ENCODE assay signal across 8 cellular contexts in genomic region chr10:101043356-101043707, GRCh38. TPM values are rescaled to one million over a fixed set of nuclear protein-coding genes. Genes with fewer than 3 reads are reported as not detected.
DNase-seq lines count a peak whose midpoint lies in the region; ATAC-seq and TF ChIP-seq lines count a peak whose summit lies in the region.

No MANE protein-coding gene starts in this region.

- TF ChIP-seq CTCF in kidney epithelial cell (IDR thresholded peaks at IDR 0.05; ENCODE audit: insufficient read depth, low read length, poor library complexity, severe bottlenecking) (no peak), transverse colon (IDR thresholded peaks at IDR 0.05) (no peak)

- H3K36me3 Mint-ChIP-seq in activated naive CD4-positive, alpha-beta T cell treated with anti-CD3 and anti-CD28 coated beads, Interleukin-2, amount 50 U/mL, for 24 hours: no peaks in the 10 kb centered on the region
- peaks cover 7% of the 10 kb centered on the region for H3K36me3 Mint-ChIP-seq in activated T-helper 17 cell treated with anti-CD3 and anti-CD28 coated beads, Interleukin-2, amount 50 U/mL, for 72 hours (ENCODE audit: low read depth)

- in situ Hi-C loops in transverse colon (cut with MboI; ENCODE audit: low pct_ligation_motif_present in 1 of 4, low pct_unique_long_range_greater_than_20kb in 1 of 4, low sequenced_read_pairs in 3 of 4): no loop called here

- peaks cover 31% of the 10 kb centered on the region for H3K4me1 Mint-ChIP-seq in activated naive CD4-positive, alpha-beta T cell treated with anti-CD3 and anti-CD28 coated beads, Interleukin-2, amount 50 U/mL, for 24 hours
- peaks cover 21% of the 10 kb centered on the region for H3K4me1 Mint-ChIP-seq in activated T-helper 17 cell treated with anti-CD3 and anti-CD28 coated beads, Interleukin-2, amount 50 U/mL, for 72 hours

- TF ChIP-seq EP300 in transverse colon (IDR thresholded peaks at IDR 0.05; ENCODE audit: low read depth): no peak

- H3K27me3 Mint-ChIP-seq in activated naive CD4-positive, alpha-beta T cell treated with anti-CD3 and anti-CD28 coated beads, Interleukin-2, amount 50 U/mL, for 24 hours: peaks cover 11% of the 10 kb centered on the region
- H3K27me3 Mint-ChIP-seq in activated T-helper 17 cell treated with anti-CD3 and anti-CD28 coated beads, Interleukin-2, amount 50 U/mL, for 72 hours: peaks cover 21% of the 10 kb centered on the region

- H3K9me3 Mint-ChIP-seq in activated naive CD4-positive, alpha-beta T cell treated with anti-CD3 and anti-CD28 coated beads, Interleukin-2, amount 50 U/mL, for 24 hours: no peaks in the 10 kb centered on the region
- H3K9me3 Mint-ChIP-seq in activated T-helper 17 cell treated with anti-CD3 and anti-CD28 coated beads, Interleukin-2, amount 50 U/mL, for 72 hours: no peaks in the 10 kb centered on the region

- peak overlapping the region; percentile 82 for H3K27ac Mint-ChIP-seq in activated naive CD4-positive, alpha-beta T cell treated with anti-CD3 and anti-CD28 coated beads, Interleukin-2, amount 50 U/mL, for 24 hours
- peak overlapping the region; percentile 94 for H3K27ac Mint-ChIP-seq in activated T-helper 17 cell treated with anti-CD3 and anti-CD28 coated beads, Interleukin-2, amount 50 U/mL, for 72 hours

- H3K27me3 ChIP-seq in kidney epithelial cell (ENCODE audit: control insufficient read depth, insufficient read depth, low read length) (peaks cover 18% of the 10 kb centered on the region), transverse colon (peaks cover 17% of the 10 kb centered on the region)

- H3K36me3 ChIP-seq in kidney epithelial cell (ENCODE audit: control insufficient read depth, insufficient read depth, low read length) (no peaks in the 10 kb centered on the region), transverse colon (no peaks in the 10 kb centered on the region)

- peaks cover 6 to 31% (median 21%) of the 10 kb centered on the region in 4 donors for H3K4me1 ChIP-seq in transverse colon

- ATAC-seq in activated T-helper 17 cell treated with anti-CD3 and anti-CD28 coated beads, Interleukin-2, amount 50 U/mL, for 72 hours (replicated peaks): no peak
- ATAC-seq in HG02759 (IDR thresholded peaks at IDR 0.05; ENCODE audit: unreplicated experiment) (no peak), HG03442 (IDR thresholded peaks at IDR 0.05; ENCODE audit: unreplicated experiment) (no peak)

- peak overlapping the region; percentile 96 for H3K4me3 Mint-ChIP-seq in activated naive CD4-positive, alpha-beta T cell treated with anti-CD3 and anti-CD28 coated beads, Interleukin-2, amount 50 U/mL, for 24 hours
- H3K4me3 Mint-ChIP-seq in activated T-helper 17 cell treated with anti-CD3 and anti-CD28 coated beads, Interleukin-2, amount 50 U/mL, for 72 hours: peak overlapping the region; percentile 87

- intact Hi-C loops in transverse colon (cut with DNase I; ENCODE audit: low total_unique reads): no loop called here

- H3K27ac ChIP-seq in transverse colon: peak overlapping the region; percentile 88 to 97 (median 94)

- H3K4me3 ChIP-seq in kidney epithelial cell (ENCODE audit: low read depth, low read length): peak overlapping the region; percentile 49
- H3K4me3 ChIP-seq in transverse colon: peak overlapping the region in 3 of 4 donors; percentile 36 to 58 (median 41)

- no peaks in the 10 kb centered on the region for H3K9me3 ChIP-seq in transverse colon

- DNase-seq in activated naive CD4-positive, alpha-beta T cell (lab: John Stamatoyannopoulos, UW): no peak
- DNase-seq in kidney epithelial cell (ENCODE audit: low read depth) (no peak), transverse colon (no peak)
- no peak for DNase-seq in stimulated activated CD4-positive, alpha-beta T cell treated with anti-CD3 and anti-CD28 coated beads, Interleukin-4, amount 100 ng/mL, for 24 hours

- 24% methylated on average over 3 of the region's 3 CpGs; no CpG with 5 or more reads in 1 of the 2 donors for WGBS in transverse colon (ENCODE audit: low coverage in 1 of 2), 2 donors

- TF ChIP-seq POLR2A in transverse colon (IDR thresholded peaks at IDR 0.05): no peak

RNA-seq across cellular contexts. Expression of gene SFXN3, which starts 12.3 kb away (rescaled TPM):
- total RNA-seq in activated T-helper 17 cell treated with anti-CD3 and anti-CD28 coated beads, Interleukin-2, amount 50 U/mL, for 72 hours: 100 to 1,000 TPM in 1 of 2 donors, 10 to 100 TPM in 1; 45.9 to 150 TPM
- total RNA-seq in kidney epithelial cell: 59.4 and 77.4 TPM in 2 replicates
- 100 to 1,000 TPM in 1 of 4 donors, 10 to 100 TPM in 3; 47.8 to 442 (median 53.1) TPM for total RNA-seq in transverse colon

RNA-seq across cellular contexts. Expression of gene PDZD7, which starts 12.4 kb away (rescaled TPM):
- total RNA-seq in activated T-helper 17 cell treated with anti-CD3 and anti-CD28 coated beads, Interleukin-2, amount 50 U/mL, for 72 hours: 1 to 10 TPM in 1 of 2 donors, under 1 TPM in 1; 0.48 to 2.9 TPM
- total RNA-seq in kidney epithelial cell (1.2 and 3.5 TPM in 2 replicates), transverse colon (1 to 10 TPM in 1 of 4 donors, under 1 TPM in 2, not detected in 1; 0.27 to 2.0 (median 0.64) TPM)

RNA-seq across cellular contexts. Expression of gene KAZALD1, which starts 18.5 kb away (rescaled TPM):
- under 1 TPM; 0.45 to 0.71 TPM for total RNA-seq in activated T-helper 17 cell treated with anti-CD3 and anti-CD28 coated beads, Interleukin-2, amount 50 U/mL, for 72 hours
- total RNA-seq in kidney epithelial cell (2.0 and 4.8 TPM in 2 replicates), transverse colon (10 to 100 TPM in 2 of 4 donors, 1 to 10 TPM in 2; 3.8 to 18.8 (median 10.0) TPM)

RNA-seq across cellular contexts. Expression of gene LZTS2, which starts 43.7 kb away (rescaled TPM):
- 10 to 100 TPM; 15.0 to 24.8 TPM for total RNA-seq in activated T-helper 17 cell treated with anti-CD3 and anti-CD28 coated beads, Interleukin-2, amount 50 U/mL, for 72 hours
- 118 and 125 TPM in 2 replicates for total RNA-seq in kidney epithelial cell
- 10 to 100 TPM; 41.8 to 86.8 (median 56.6) TPM for total RNA-seq in transverse colon

RNA-seq across cellular contexts. Expression of gene TWNK, which starts 56.0 kb away (rescaled TPM):
- total RNA-seq in activated T-helper 17 cell treated with anti-CD3 and anti-CD28 coated beads, Interleukin-2, amount 50 U/mL, for 72 hours: 10 to 100 TPM; 12.0 to 24.9 TPM
- total RNA-seq in kidney epithelial cell (14.0 and 14.1 TPM in 2 replicates), transverse colon (10 to 100 TPM in 1 of 4 donors, 1 to 10 TPM in 3; 1.1 to 12.7 (median 3.3) TPM)
